19 cellular contexts compared by ENCODE assay signal in genomic region chr22:24954856-24955255, GRCh38. TPM values are rescaled to one million over a fixed set of nuclear protein-coding genes. Genes with fewer than 3 reads are reported as not detected.
A peak's percentile ranks its signal among the peaks of the same experiment; 100 is the strongest.
DNase-seq lines count a peak whose midpoint lies in the region; ATAC-seq and TF ChIP-seq lines count a peak whose summit lies in the region.
"Had no signal": no experiment of that assay in that cellular context is flagged by ENCODE, and none has a peak within 500 bp of the region (broad histone marks: within the 10 kb centered on the region; RNA-seq: fewer than 3 reads in every experiment).

No MANE protein-coding gene starts in this region.

- H3K9me3 ChIP-seq in left ventricle myocardium inferior (replicated peaks) (no peaks in the 10 kb centered on the region), adrenal gland (replicated peaks in 1 of 3) (no peaks in the 10 kb centered on the region), SJCRH30 (replicated peaks) (no peaks in the 10 kb centered on the region)

- WGBS in adrenal gland, 4 donors = 52 to 64% (median 58%) methylated on average over 8 of the region's 8 CpGs

- H3K27ac ChIP-seq in left ventricle myocardium inferior (replicated peaks) = peak overlapping the region; percentile 88
- H3K27ac ChIP-seq in adrenal gland = peak overlapping the region; percentile 9 to 96 (median 87)
- H3K27ac ChIP-seq in SJCRH30 = no peak overlapping the region

- no peak for ATAC-seq in Right ventricle myocardium inferior
- ATAC-seq in HG02852 (IDR thresholded peaks at IDR 0.05; ENCODE audit: unreplicated experiment) = no peak
- ATAC-seq: GM12878 had no signal

- H3K4me1 ChIP-seq in left ventricle myocardium inferior (peaks cover 36% of the 10 kb centered on the region), adrenal gland (replicated peaks in 1 of 2) (peaks cover 23 to 24% of the 10 kb centered on the region in 2 donors), SJCRH30 (no peaks in the 10 kb centered on the region)

- DNase-seq in left ventricle myocardium inferior (no peak), Right ventricle myocardium inferior (ENCODE audit: missing footprints) (no peak), adrenal gland (peak in 6 of 7 donors; percentile 50 to 76 (median 62)), left kidney (ENCODE audit: low read depth, low spot score) (peak; percentile 19), SJCRH30 (no peak), NCI-H526 treated with DMSO at 0.1 percent for 48 hours (lab: John Stamatoyannopoulos, UW) (no peak)
- DNase-seq: Calu3; CD4-positive, alpha-beta T cell; DMS53; EL; H9; NCI-H1105 treated with DMSO at 0.1 percent for 48 hours; NCI-H1694 treated with DMSO at 0.1 percent for 48 hours; NCI-H510A; NCI-H82 had no signal

- TF ChIP-seq CTCF in left ventricle myocardium inferior (IDR thresholded peaks at IDR 0.05; ENCODE audit: borderline replicate concordance) (no peak), adrenal gland (IDR thresholded peaks at IDR 0.05) (no peak)

- H3K36me3 ChIP-seq in left ventricle myocardium inferior = no peaks in the 10 kb centered on the region
- no peaks in the 10 kb centered on the region for H3K36me3 ChIP-seq in adrenal gland (replicated peaks in 1 of 2)
- no peaks in the 10 kb centered on the region for H3K36me3 ChIP-seq in SJCRH30

- intact Hi-C loops in left ventricle myocardium inferior (cut with micrococcal nuclease) (no loop called here), Right ventricle myocardium inferior (cut with DNase I) (loop anchor here (5.0 kb wide), 1 partner anchor 32 kb away; no protein-coding TSS in a partner anchor), adrenal gland (cut with DNase I) (loop anchor here in 1 of 2 donors (5.0 kb wide), 2 partner anchors 72 to 92 kb away; no protein-coding TSS in a partner anchor)

- H3K4me3 ChIP-seq in left ventricle myocardium inferior = peak overlapping the region; percentile 77
- H3K4me3 ChIP-seq in adrenal gland = peak overlapping the region in 1 of 4 donors; percentile 92
- no peak overlapping the region for H3K4me3 ChIP-seq in SJCRH30
- H3K4me3 ChIP-seq: GM12878 had no signal

- H3K27me3 ChIP-seq in left ventricle myocardium inferior (ENCODE audit: low read depth) (no peaks in the 10 kb centered on the region), adrenal gland (no peaks in the 10 kb centered on the region), SJCRH30 (peaks cover 5% of the 10 kb centered on the region; the same call in 1 of the 2 replicates)

- TF ChIP-seq POLR2A in adrenal gland (IDR thresholded peaks at IDR 0.05) = peak in 1 of 2 donors; percentile 28

RNA-seq across cellular contexts. Expression of gene KIAA1671, which starts 2.3 kb away (rescaled TPM):
- 12.2 TPM for total RNA-seq in left ventricle myocardium inferior
- total RNA-seq in Right ventricle myocardium inferior = 12.8 TPM
- total RNA-seq in adrenal gland = 10 to 100 TPM; 33.9 to 71.0 (median 52.6) TPM
- polyA plus RNA-seq in adrenal gland = 10 to 100 TPM in 2 of 3 donors, 1 to 10 TPM in 1; 5.3 to 40.5 (median 17.5) TPM
- total RNA-seq in SJCRH30 (2014; rRNA removed; shearing (Covaris generic)) = 19.7 and 20.4 TPM in 2 replicates

RNA-seq across cellular contexts. Expression of gene LHFPL7, which starts 8.4 kb away (rescaled TPM):
- total RNA-seq in left ventricle myocardium inferior = not detected
- total RNA-seq in Right ventricle myocardium inferior = not detected
- total RNA-seq in adrenal gland = not detected
- not detected for polyA plus RNA-seq in adrenal gland
- not detected in 2 replicates for total RNA-seq in SJCRH30 (2014; rRNA removed; shearing (Covaris generic))
- total RNA-seq: Calu3; CD4-positive, alpha-beta T cell; GM12878; H9; LHCN-M2 had no signal
- polyA plus RNA-seq: BJ, GM12878 had no signal

Comparison
In these comparisons a context has a peak if more than half of its experiments do, and no peak if none do; other contexts are left out.
1. DNase-seq: peak in adrenal gland (6 of 7) and left kidney (single experiment); none in left ventricle myocardium inferior (single experiment), Right ventricle myocardium inferior (single experiment), SJCRH30 (0 of 2) and NCI-H526 treated with DMSO at 0.1 percent for 48 hours (single experiment).